31 cellular contexts compared by ENCODE assay signal in genomic region chr15:36867436-36867835, GRCh38.
"Had no signal": no experiment of that assay in that cellular context is flagged by ENCODE, and none has a peak within 500 bp of the region (broad histone marks: within the 10 kb centered on the region; RNA-seq: fewer than 3 reads in every experiment).

No MANE protein-coding gene starts in this region.

- H3K36me3 ChIP-seq: brain microvascular endothelial cell, breast epithelium had no signal

- H3K9me3 ChIP-seq: body of pancreas, breast epithelium had no signal

- H3K27me3 ChIP-seq: body of pancreas, brain microvascular endothelial cell, breast epithelium had no signal

- H3K4me3 ChIP-seq: body of pancreas, breast epithelium had no signal

- ATAC-seq: activated CD8-positive, alpha-beta T cell treated with anti-CD3 and anti-CD28 coated beads for 36 hours; activated naive CD8-positive, alpha-beta T cell treated with anti-CD3 and anti-CD28 coated beads, Interleukin-2, amount 50 U/mL, for 24 hours; activated T-cell treated with anti-CD3 and anti-CD28 coated beads, Interleukin-2, amount 50 U/mL, for 4 hours; activated T-cell treated with anti-CD3 and anti-CD28 coated beads, Interleukin-2, amount 50 U/mL, for 72 hours; activated T-helper 17 cell treated with anti-CD3 and anti-CD28 coated beads, Interleukin-2, amount 50 U/mL, for 72 hours; body of pancreas had no signal

- FAIRE-seq: astrocyte, TTC549 had no signal

- H3K4me1 ChIP-seq: body of pancreas, breast epithelium had no signal

- DNase-seq: activated B cell treated with CpG ODN at 0.5 μM for 24 hours; activated CD4-positive, alpha-beta memory T cell treated with anti-CD3 and anti-CD28 coated beads for 36 hours; activated CD4-positive, alpha-beta T cell treated with anti-CD3 and anti-CD28 coated beads for 4 hours; activated CD4-positive, alpha-beta T cell treated with anti-CD3 and anti-CD28 coated beads, Interleukin-2, amount 10 ng/mL, durations not matched to agents 24 days and 14 days; activated CD4-positive, alpha-beta T cell treated with anti-CD3 and anti-CD28 coated beads, Interleukin-2, amount 50 U/mL, for 1 hour; activated CD4-positive, alpha-beta T cell treated with anti-CD3 and anti-CD28 coated beads, Interleukin-2, amount 50 U/mL, for 4 hours; activated CD4-positive, CD25-positive, alpha-beta regulatory T cell treated with anti-CD3 and anti-CD28 coated beads, Interleukin-2, amount 50 U/mL, for 72 hours; activated CD8-positive, alpha-beta memory T cell treated with anti-CD3 and anti-CD28 coated beads, Interleukin-2, amount 50 U/mL, for 4 hours; activated CD8-positive, alpha-beta T cell treated with anti-CD3 and anti-CD28 coated beads for 36 hours; activated effector memory CD4-positive, alpha-beta T cell treated with anti-CD3 and anti-CD28 coated beads, Interleukin-2, amount 50 U/mL, for 16 hours; activated gamma-delta T cell treated with Interleukin-2 at 50 U/mL for 16 hours; activated naive CD4-positive, alpha-beta T cell; activated naive CD4-positive, alpha-beta T cell treated with anti-CD3 and anti-CD28 coated beads, Interleukin-2, amount 10 ng/mL, durations not matched to agents 7 days and 5 days; activated naive CD8-positive, alpha-beta T cell treated with anti-CD3 and anti-CD28 coated beads, Interleukin-2, amount 10 ng/mL, durations not matched to agents 7 days and 5 days; activated naive CD8-positive, alpha-beta T cell treated with anti-CD3 and anti-CD28 coated beads, Interleukin-2, amount 50 U/mL, for 24 hours; activated T-cell treated with anti-CD3 and anti-CD28 coated beads for 4 hours; activated T-cell treated with anti-CD3 and anti-CD28 coated beads, Interleukin-2, amount 50 U/mL, for 1 hour; activated T-cell treated with anti-CD3 and anti-CD28 coated beads, Interleukin-2, amount 50 U/mL, for 4 hours; activated T-cell treated with anti-CD3 and anti-CD28 coated beads, Interleukin-2, amount 50 U/mL, for 72 hours; aorta; body of pancreas; brain microvascular endothelial cell; cerebellar nuclear complex; T-helper 1 cell; T-helper 2 cell; T-helper 9 cell had no signal

- H3K27ac ChIP-seq: body of pancreas, brain microvascular endothelial cell, breast epithelium, VCaP had no signal
